Comparison of ENCODE assay signal across 19 cellular contexts in the genomic region with DNA sequence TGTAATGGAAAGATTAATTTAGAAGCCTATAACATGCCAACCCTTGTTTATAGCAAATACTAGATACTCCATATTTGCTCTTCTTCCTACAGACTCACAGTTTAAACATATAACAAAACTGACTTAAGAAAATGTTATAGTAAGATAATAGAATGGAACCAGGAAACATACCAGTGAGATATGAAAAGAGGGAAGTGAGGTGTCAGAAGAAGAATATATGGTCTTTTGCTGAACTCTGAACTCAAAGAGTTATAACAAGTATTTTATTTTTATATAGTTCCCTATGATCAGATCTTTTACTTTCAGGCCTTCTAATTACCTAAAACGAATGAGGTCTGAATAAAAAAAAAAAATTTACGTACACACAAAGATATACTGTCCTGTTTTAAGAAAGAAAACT.
"Had no signal": no experiment of that assay in that cellular context is flagged by ENCODE, and none has a peak within 500 bp of the region (broad histone marks: within the 10 kb centered on the region; RNA-seq: fewer than 3 reads in every experiment).

No MANE protein-coding gene starts in this region.

- H3K27ac Mint-ChIP-seq: activated B cell treated with CpG ODN at 0.5 μM for 24 hours; activated T-helper 1 cell treated with anti-CD3 and anti-CD28 coated beads, Interleukin-12 subunit alpha, Interleukin-12 subunit beta, Interleukin-2, Interleukin-4 antibody, amounts not matched to agents 30 ng/mL and 10 ng/mL and 1 ng/mL, durations not matched to agents 14 hours and 24 hours and 36 hours; T-helper 17 cell; type B pancreatic cell had no signal

- H3K27me3 ChIP-seq: adrenal gland, cardiac muscle cell had no signal

- FAIRE-seq: endometrium had no signal

- H3K4me3 Mint-ChIP-seq: activated B cell treated with CpG ODN at 0.5 μM for 24 hours; activated T-helper 1 cell treated with anti-CD3 and anti-CD28 coated beads, Interleukin-12 subunit alpha, Interleukin-12 subunit beta, Interleukin-2, Interleukin-4 antibody, amounts not matched to agents 30 ng/mL and 10 ng/mL and 1 ng/mL, durations not matched to agents 14 hours and 24 hours and 36 hours; naive thymus-derived CD4-positive, alpha-beta T cell; T-helper 17 cell; type B pancreatic cell had no signal

- H3K9me3 Mint-ChIP-seq: activated B cell treated with CpG ODN at 0.5 μM for 24 hours; activated T-helper 1 cell treated with anti-CD3 and anti-CD28 coated beads, Interleukin-12 subunit alpha, Interleukin-12 subunit beta, Interleukin-2, Interleukin-4 antibody, amounts not matched to agents 30 ng/mL and 10 ng/mL and 1 ng/mL, durations not matched to agents 14 hours and 24 hours and 36 hours; naive thymus-derived CD4-positive, alpha-beta T cell; type B pancreatic cell had no signal

- H3K9me3 ChIP-seq: adrenal gland had no signal

- ATAC-seq: esophagus mucosa; naive thymus-derived CD4-positive, alpha-beta T cell; right cardiac atrium; stimulated activated naive CD8-positive, alpha-beta T cell treated with anti-CD3 and anti-CD28 coated beads, Interleukin-15, Interleukin-2, amounts not matched to agents 100 U/mL and 50 U/mL, for 24 hours; T-helper 17 cell had no signal

- H3K4me3 ChIP-seq: adrenal gland, cardiac muscle cell, lung, smooth muscle cell had no signal

- H3K27me3 Mint-ChIP-seq: activated B cell treated with CpG ODN at 0.5 μM for 24 hours; naive thymus-derived CD4-positive, alpha-beta T cell; T-helper 17 cell; type B pancreatic cell had no signal

- DNase-seq: activated B cell treated with CpG ODN at 0.5 μM for 24 hours; activated CD4-positive, alpha-beta T cell treated with anti-CD3 and anti-CD28 coated beads for 48 hours; activated CD8-positive, alpha-beta memory T cell treated with anti-CD3 and anti-CD28 coated beads, Interleukin-2, amount 50 U/mL, for 48 hours; activated naive CD4-positive, alpha-beta T cell; adrenal gland; naive thymus-derived CD4-positive, alpha-beta T cell; nucleus accumbens; right cardiac atrium; stimulated activated CD4-positive, alpha-beta T cell treated with anti-CD3 and anti-CD28 coated beads, Interleukin-4, amount 100 ng/mL, for 4 hours; stimulated activated CD8-positive, alpha-beta memory T cell treated with anti-CD3 and anti-CD28 coated beads, Interleukin-4, amount 100 ng/mL, for 48 hours; stimulated activated naive CD8-positive, alpha-beta T cell treated with anti-CD3 and anti-CD28 coated beads, Interleukin-15, Interleukin-2, amounts not matched to agents 100 U/mL and 50 U/mL, for 24 hours; T-helper 17 cell had no signal

- H3K27ac ChIP-seq: adrenal gland, cardiac muscle cell had no signal
